25 cellular contexts compared by ENCODE assay signal in the genomic region with DNA sequence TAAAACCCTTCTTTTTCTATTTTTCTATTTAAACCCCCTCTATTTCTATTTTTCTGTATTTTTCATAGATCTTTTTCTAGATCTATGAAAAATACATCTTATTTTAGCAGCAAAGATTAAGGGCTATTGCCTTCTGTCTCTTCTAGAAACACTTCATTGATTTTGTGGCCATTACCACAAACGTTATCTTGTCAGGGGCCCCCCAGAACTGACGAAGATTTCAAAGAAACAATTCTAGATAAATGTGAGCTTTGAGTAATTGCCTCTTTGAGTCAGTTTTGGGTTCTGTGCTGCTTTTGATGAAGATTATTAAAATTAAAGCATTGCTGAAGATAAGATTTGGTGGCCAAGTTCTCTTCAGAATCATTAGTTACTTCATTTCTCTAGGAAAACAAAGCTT.
DNase-seq lines count a peak whose midpoint lies in the region; ATAC-seq, FAIRE-seq and TF ChIP-seq lines count a peak whose summit lies in the region.
"Had no signal": no experiment of that assay in that cellular context is flagged by ENCODE, and none has a peak within 500 bp of the region (broad histone marks: within the 10 kb centered on the region; RNA-seq: fewer than 3 reads in every experiment).

No MANE protein-coding gene starts in this region.

- no peak for TF ChIP-seq RAD21 in GM12878 (IDR thresholded peaks at IDR 0.05; ENCODE audit: insufficient read depth, low read depth, low read length)

- POLR2A ChIA-PET in GM12878 (lab: Charles Lee), result interaction anchor here (2.3 kb wide), 1 partner anchor 13 kb away, joined by 5 read pairs; no protein-coding TSS in a partner anchor

- intact Hi-C loops in GM12878 (cut with micrococcal nuclease; ENCODE audit: unreplicated experiment) (no loop called here), spleen (cut with DNase I; ENCODE audit: low total_unique reads) (no loop called here)

- no peak overlapping the region for H2AFZ ChIP-seq in GM12878 (ENCODE audit: control insufficient read depth, low read depth, low read length)
- H2AFZ ChIP-seq: GM23248 had no signal

- TF ChIP-seq POLR2A in GM12878 (IDR thresholded peaks at IDR 0.05; ENCODE audit: low read depth, low read length) (no peak), spleen (IDR thresholded peaks at IDR 0.05) (no peak)

- H3K9ac ChIP-seq in BLaER1 (no peak overlapping the region), GM12878 (ENCODE audit: control insufficient read depth, insufficient read depth, low read length) (no peak overlapping the region)
- H3K9ac ChIP-seq: GM23248 had no signal

- CTCF ChIA-PET in GM12878 (lab: Yijun Ruan, JAX), result interaction anchor here (0.6 to 3.0 kb wide), 7 partner anchors 8 to 487 kb away, joined by 3 to 9 read pairs (median 3); no protein-coding TSS in a partner anchor

- no peaks in the 10 kb centered on the region for H3K36me3 ChIP-seq in BLaER1
- no peaks in the 10 kb centered on the region for H3K36me3 ChIP-seq in GM12878 (ENCODE audit: control insufficient read depth in 2 of 2, insufficient read depth in 2 of 2, low read length in 1 of 2)
- no peaks in the 10 kb centered on the region for H3K36me3 ChIP-seq in spleen
- H3K36me3 ChIP-seq: BE2C had no signal

- H3K27me3 ChIP-seq in BLaER1, result no peaks in the 10 kb centered on the region
- no peaks in the 10 kb centered on the region for H3K27me3 ChIP-seq in GM12878 (replicated peaks in 1 of 2; ENCODE audit: control insufficient read depth in 2 of 2, insufficient read depth in 2 of 2, low read length in 1 of 2)
- no peaks in the 10 kb centered on the region for H3K27me3 ChIP-seq in spleen (replicated peaks in 1 of 7)
- H3K27me3 ChIP-seq: BE2C had no signal

- DNase-seq in GM13977 (ENCODE audit: low spot score) (peak; percentile 17), GM12878 (ENCODE audit: low read depth, low spot score) (no peak), DMS79 treated with DMSO at 0.1 percent for 48 hours (lab: John Stamatoyannopoulos, UW) (no peak), NCI-H748 treated with DMSO at 0.1 percent for 48 hours (lab: John Stamatoyannopoulos, UW) (no peak), spleen (no peak)
- DNase-seq: 8988T; ACHN; AML-193; BE2C; Caco-2; CD4-positive, CD25-positive, alpha-beta regulatory T cell; CD8-positive, alpha-beta T cell; DMS153; EL; GDM1; GM23248; H7; HCEC 1CT had no signal

- WGBS in GM12878 (ENCODE audit: insufficient coverage, insufficient replicate concordance, low lambda C conversion rate, missing lambda C conversion rate), result 0% methylated on average over 2 of the region's 2 CpGs
- 35 to 71% (median 49%) methylated on average over 2 of the region's 2 CpGs for WGBS in spleen, 5 donors

- H3K4me2 ChIP-seq in BLaER1, result peak overlapping the region; percentile 28
- H3K4me2 ChIP-seq in GM12878 (ENCODE audit: control insufficient read depth, insufficient read depth), result no peak overlapping the region
- H3K4me2 ChIP-seq: A549 had no signal

- H4K20me1 ChIP-seq in BLaER1, result no peaks in the 10 kb centered on the region
- no peaks in the 10 kb centered on the region for H4K20me1 ChIP-seq in GM12878 (ENCODE audit: control insufficient read depth, insufficient read depth)

- RAD21 ChIA-PET in GM12878 (lab: Charles Lee; ENCODE audit: unreplicated experiment), result interaction anchor here (1.0 to 1.4 kb wide), 3 partner anchors 14 to 21 kb away, joined by 3 read pairs; no protein-coding TSS in a partner anchor

- in situ Hi-C loops in GM13977 (cut with MboI; ENCODE audit: low pct_unique_long_range_greater_than_20kb, low sequenced_read_pairs, unreplicated experiment), result no loop called here
- in situ Hi-C loops in GM12878 (cut with MboI), result no loop called here

- TF ChIP-seq EP300 in GM12878 (IDR thresholded peaks at IDR 0.05; ENCODE audit: borderline replicate concordance in 1 of 2, control insufficient read depth in 1 of 2, low read depth in 2 of 2, low read length in 2 of 2), result no peak

- TF ChIP-seq CTCF in GM13977 (IDR thresholded peaks at IDR 0.05; ENCODE audit: extremely low read depth, insufficient read depth, missing control alignments) (no peak), GM12878 (IDR thresholded peaks at IDR 0.05 in 2 of 3, conservative IDR thresholded peaks at IDR 0.05 in 1 of 3; ENCODE audit: control insufficient read depth in 2 of 3, extremely low read depth in 1 of 3, insufficient read depth in 1 of 3, low read depth in 3 of 3, low read length in 3 of 3) (no peak), spleen (IDR thresholded peaks at IDR 0.05 in 8 of 11, conservative IDR thresholded peaks at IDR 0.05 in 3 of 11) (no peak)

- H3K79me2 ChIP-seq in GM12878 (ENCODE audit: control insufficient read depth, insufficient read depth, low read length), result no peaks in the 10 kb centered on the region

- H3K4me1 ChIP-seq in BLaER1, result peaks cover 17% of the 10 kb centered on the region
- H3K4me1 ChIP-seq in GM12878 (ENCODE audit: control insufficient read depth, insufficient read depth, low read length), result no peaks in the 10 kb centered on the region
- H3K4me1 ChIP-seq in spleen, result no peaks in the 10 kb centered on the region
- H3K4me1 ChIP-seq: A549, BE2C, Caco-2 had no signal

- SMC1A ChIA-PET in GM12878 (lab: Charles Lee; ENCODE audit: uncharacterized antibody, unreplicated experiment), result interaction anchor here (1.1 to 2.6 kb wide), 13 partner anchors 10 to 433 kb away, joined by 3 to 11 read pairs (median 6); no protein-coding TSS in a partner anchor

- no TSS peak for BruUV-seq in GM12878 (replicated peaks; lab: Mats Ljungman, UMichigan)

- no peak for FAIRE-seq in GM12878 (lab: Jason Lieb, UNC)
- FAIRE-seq: A549, GM12891, GM18507, H1 had no signal

- H3K27ac ChIP-seq in BLaER1, result no peak overlapping the region
- no peak overlapping the region for H3K27ac ChIP-seq in GM12878 (ENCODE audit: control insufficient read depth, insufficient read depth)
- no peak overlapping the region for H3K27ac ChIP-seq in spleen
- H3K27ac ChIP-seq: A549, C4-2B, GM23248 had no signal

- ATAC-seq in GM19351 (IDR thresholded peaks at IDR 0.05; ENCODE audit: unreplicated experiment), result peak; percentile 38
- ATAC-seq in GM12878, result peak; percentile 43; the same call in 2 of the 3 replicates
- ATAC-seq: A549; CD8-positive, alpha-beta T cell had no signal

- H3K9me3 ChIP-seq in BLaER1 (no peaks in the 10 kb centered on the region), GM12878 (replicated peaks; ENCODE audit: control insufficient read depth, insufficient read depth, low read length) (no peaks in the 10 kb centered on the region), spleen (no peaks in the 10 kb centered on the region)
- H3K9me3 ChIP-seq: A549, BE2C, Caco-2 had no signal

- H3K4me3 ChIP-seq in BLaER1 (no peak overlapping the region), GM12878 (no peak overlapping the region), spleen (no peak overlapping the region)
- H3K4me3 ChIP-seq: A549, GM23248 had no signal

TF ChIP-seq in GM12878, 131 proteins besides CTCF, POLR2A, EP300 and RAD21 (continues in another document):
- TF ChIP-seq CBFB (IDR thresholded peaks at IDR 0.05; ENCODE audit: low read depth) (0 out of 2 replicates have a peak, but pooled peaks have one; percentile 38), STAT1 (conservative IDR thresholded peaks at IDR 0.05) (no peak), JUND (IDR thresholded peaks at IDR 0.05; ENCODE audit: low read depth, low read length) (no peak), TCF7 (IDR thresholded peaks at IDR 0.05; ENCODE audit: borderline replicate concordance) (peak; percentile 81), SPI1 (IDR thresholded peaks at IDR 0.05; ENCODE audit: borderline replicate concordance, insufficient read depth, low read depth, low read length) (no peak), RAD51 (IDR thresholded peaks at IDR 0.05) (no peak), EGR1 (IDR thresholded peaks at IDR 0.05; ENCODE audit: borderline replicate concordance in 1 of 2, low read depth in 2 of 2, low read length in 2 of 2) (no peak), ZNF24 (IDR thresholded peaks at IDR 0.05) (no peak)
- TF ChIP-seq, protein P1, sequence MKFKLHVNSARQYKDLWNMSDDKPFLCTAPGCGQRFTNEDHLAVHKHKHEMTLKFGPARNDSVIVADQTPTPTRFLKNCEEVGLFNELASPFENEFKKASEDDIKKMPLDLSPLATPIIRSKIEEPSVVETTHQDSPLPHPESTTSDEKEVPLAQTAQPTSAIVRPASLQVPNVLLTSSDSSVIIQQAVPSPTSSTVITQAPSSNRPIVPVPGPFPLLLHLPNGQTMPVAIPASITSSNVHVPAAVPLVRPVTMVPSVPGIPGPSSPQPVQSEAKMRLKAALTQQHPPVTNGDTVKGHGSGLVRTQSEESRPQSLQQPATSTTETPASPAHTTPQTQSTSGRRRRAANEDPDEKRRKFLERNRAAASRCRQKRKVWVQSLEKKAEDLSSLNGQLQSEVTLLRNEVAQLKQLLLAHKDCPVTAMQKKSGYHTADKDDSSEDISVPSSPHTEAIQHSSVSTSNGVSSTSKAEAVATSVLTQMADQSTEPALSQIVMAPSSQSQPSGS (IDR thresholded peaks at IDR 0.05; ENCODE audit: low read length), result 0 out of 2 replicates have a peak, but pooled peaks have one; percentile 19
- TF ChIP-seq, protein P2, sequence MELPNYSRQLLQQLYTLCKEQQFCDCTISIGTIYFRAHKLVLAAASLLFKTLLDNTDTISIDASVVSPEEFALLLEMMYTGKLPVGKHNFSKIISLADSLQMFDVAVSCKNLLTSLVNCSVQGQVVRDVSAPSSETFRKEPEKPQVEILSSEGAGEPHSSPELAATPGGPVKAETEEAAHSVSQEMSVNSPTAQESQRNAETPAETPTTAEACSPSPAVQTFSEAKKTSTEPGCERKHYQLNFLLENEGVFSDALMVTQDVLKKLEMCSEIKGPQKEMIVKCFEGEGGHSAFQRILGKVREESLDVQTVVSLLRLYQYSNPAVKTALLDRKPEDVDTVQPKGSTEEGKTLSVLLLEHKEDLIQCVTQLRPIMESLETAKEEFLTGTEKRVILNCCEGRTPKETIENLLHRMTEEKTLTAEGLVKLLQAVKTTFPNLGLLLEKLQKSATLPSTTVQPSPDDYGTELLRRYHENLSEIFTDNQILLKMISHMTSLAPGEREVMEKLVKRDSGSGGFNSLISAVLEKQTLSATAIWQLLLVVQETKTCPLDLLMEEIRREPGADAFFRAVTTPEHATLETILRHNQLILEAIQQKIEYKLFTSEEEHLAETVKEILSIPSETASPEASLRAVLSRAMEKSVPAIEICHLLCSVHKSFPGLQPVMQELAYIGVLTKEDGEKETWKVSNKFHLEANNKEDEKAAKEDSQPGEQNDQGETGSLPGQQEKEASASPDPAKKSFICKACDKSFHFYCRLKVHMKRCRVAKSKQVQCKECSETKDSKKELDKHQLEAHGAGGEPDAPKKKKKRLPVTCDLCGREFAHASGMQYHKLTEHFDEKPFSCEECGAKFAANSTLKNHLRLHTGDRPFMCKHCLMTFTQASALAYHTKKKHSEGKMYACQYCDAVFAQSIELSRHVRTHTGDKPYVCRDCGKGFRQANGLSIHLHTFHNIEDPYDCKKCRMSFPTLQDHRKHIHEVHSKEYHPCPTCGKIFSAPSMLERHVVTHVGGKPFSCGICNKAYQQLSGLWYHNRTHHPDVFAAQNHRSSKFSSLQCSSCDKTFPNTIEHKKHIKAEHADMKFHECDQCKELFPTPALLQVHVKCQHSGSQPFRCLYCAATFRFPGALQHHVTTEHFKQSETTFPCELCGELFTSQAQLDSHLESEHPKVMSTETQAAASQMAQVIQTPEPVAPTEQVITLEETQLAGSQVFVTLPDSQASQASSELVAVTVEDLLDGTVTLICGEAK (IDR thresholded peaks at IDR 0.05; ENCODE audit: borderline replicate concordance), result no peak
